In the genomic region with DNA sequence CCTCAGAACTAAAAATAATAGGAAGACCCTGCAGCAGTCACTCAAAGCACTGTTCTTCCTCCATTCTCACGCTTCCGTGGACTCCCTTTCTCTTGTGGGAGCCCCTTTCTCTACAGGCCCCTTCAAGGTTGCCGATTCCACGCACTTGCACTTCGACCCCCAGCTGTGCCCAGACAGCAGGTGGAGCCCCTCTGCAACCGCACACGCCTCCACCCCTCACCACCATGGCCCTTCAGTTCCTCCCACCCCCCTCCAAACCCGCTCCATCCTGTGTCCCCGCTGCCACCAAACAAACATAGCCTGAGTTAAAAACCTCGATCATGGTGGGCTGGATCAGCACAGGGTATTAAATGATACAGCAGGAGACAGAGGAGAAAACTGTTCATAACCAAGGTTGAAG, we compare ENCODE assay signal across 19 cellular contexts.
A peak's percentile ranks its signal among the peaks of the same experiment; 100 is the strongest.
DNase-seq lines count a peak whose midpoint lies in the region; ATAC-seq and TF ChIP-seq lines count a peak whose summit lies in the region.
"Had no signal": no experiment of that assay in that cellular context is flagged by ENCODE, and none has a peak within 500 bp of the region (broad histone marks: within the 10 kb centered on the region; RNA-seq: fewer than 3 reads in every experiment).

No MANE protein-coding gene starts in this region.

- peaks cover 39% of the 10 kb centered on the region for H3K36me3 Mint-ChIP-seq in T-cell

- intact Hi-C loops in left ventricle myocardium inferior (cut with micrococcal nuclease) (no loop called here), cardiac septum (cut with DNase I) (no loop called here), head of caudate nucleus (cut with DNase I) (no loop called here), colonic mucosa (cut with DNase I) (no loop called here)

- H3K4me1 Mint-ChIP-seq in T-cell, result peaks cover 57 to 61% (median 60%) of the 10 kb centered on the region in 3 donors

- H3K27ac Mint-ChIP-seq in T-cell, result peak overlapping the region; percentile 39 to 64

- H3K4me1 ChIP-seq in left ventricle myocardium inferior (peaks cover 74% of the 10 kb centered on the region), thymus (ENCODE audit: control insufficient read depth, insufficient read depth, low read length) (peaks cover 22% of the 10 kb centered on the region), colonic mucosa (peaks cover 6% of the 10 kb centered on the region)

- ATAC-seq in T-cell (replicated peaks in 1 of 4), result no peak
- ATAC-seq in HG03571 (IDR thresholded peaks at IDR 0.05; ENCODE audit: unreplicated experiment), result no peak
- ATAC-seq: activated T-cell treated with anti-CD3 and anti-CD28 coated beads, Interleukin-2, amount 50 U/mL, for 72 hours had no signal

- H3K27me3 Mint-ChIP-seq in T-cell, result no peaks in the 10 kb centered on the region

- TF ChIP-seq CTCF in left ventricle myocardium inferior (IDR thresholded peaks at IDR 0.05; ENCODE audit: borderline replicate concordance) (no peak), colonic mucosa (IDR thresholded peaks at IDR 0.05) (no peak)

- POLR2A ChIA-PET in T-cell (lab: Charles Lee), result no interaction called here

- no peaks in the 10 kb centered on the region for H3K9me3 Mint-ChIP-seq in T-cell
- H3K9me3 Mint-ChIP-seq: activated T-cell treated with anti-CD3 and anti-CD28 coated beads, Interleukin-2, amount 50 U/mL, for 72 hours had no signal

- no peak overlapping the region for H3K4me3 Mint-ChIP-seq in T-cell

- H3K27ac ChIP-seq in left ventricle myocardium inferior (replicated peaks) (peak overlapping the region; percentile 78), epithelial cell of prostate (peak overlapping the region; percentile 18), thymus (ENCODE audit: low read depth) (peak overlapping the region; percentile 12), colonic mucosa (no peak overlapping the region)
- H3K27ac ChIP-seq: testis had no signal

- WGBS in thymus, result 97% methylated on average over 10 of the region's 10 CpGs

- DNase-seq in left ventricle myocardium inferior, result no peak
- DNase-seq in cardiac septum (ENCODE audit: low spot score), result no peak
- no peak for DNase-seq in T-cell
- DNase-seq in epithelial cell of prostate (ENCODE audit: low read depth, low spot score), result no peak
- DNase-seq in head of caudate nucleus, result no peak
- DNase-seq in colonic mucosa, result no peak
- DNase-seq: activated CD4-positive, alpha-beta T cell treated with anti-CD3 and anti-CD28 coated beads, Interleukin-2, amount 50 U/mL, for 48 hours; activated T-cell treated with anti-CD3 and anti-CD28 coated beads, Interleukin-2, amount 50 U/mL, for 72 hours; brain microvascular endothelial cell; cortex of kidney; DMS79 treated with DMSO at 0.1 percent for 48 hours; KG1; MV-4-11; NCI-H187; NCI-H226; testis had no signal

- H3K9ac ChIP-seq in colonic mucosa (ENCODE audit: low read depth in 2 of 2, low read length in 2 of 2), result no peak overlapping the region

- peaks cover 11% of the 10 kb centered on the region for H3K36me3 ChIP-seq in left ventricle myocardium inferior
- peaks cover 44% of the 10 kb centered on the region for H3K36me3 ChIP-seq in thymus (ENCODE audit: control insufficient read depth, insufficient read depth)
- peaks cover 7% of the 10 kb centered on the region for H3K36me3 ChIP-seq in colonic mucosa

- CTCF ChIA-PET in T-cell (lab: Charles Lee), result no interaction called here

- H3K9me3 ChIP-seq in left ventricle myocardium inferior (replicated peaks), result no peaks in the 10 kb centered on the region
- H3K9me3 ChIP-seq in thymus (ENCODE audit: control insufficient read depth), result no peaks in the 10 kb centered on the region
- no peaks in the 10 kb centered on the region for H3K9me3 ChIP-seq in colonic mucosa
- H3K9me3 ChIP-seq: right atrium auricular region, testis had no signal

- H3K27me3 ChIP-seq in left ventricle myocardium inferior (ENCODE audit: low read depth) (no peaks in the 10 kb centered on the region), thymus (ENCODE audit: control insufficient read depth, insufficient read depth) (no peaks in the 10 kb centered on the region), colonic mucosa (no peaks in the 10 kb centered on the region)
- H3K27me3 ChIP-seq: brain microvascular endothelial cell, right atrium auricular region, testis had no signal

- H3K4me3 ChIP-seq in left ventricle myocardium inferior, result no peak overlapping the region
- H3K4me3 ChIP-seq in thymus (ENCODE audit: low read length), result no peak overlapping the region
- H3K4me3 ChIP-seq in colonic mucosa, result no peak overlapping the region
- H3K4me3 ChIP-seq: right atrium auricular region, testis had no signal
